16 cellular contexts compared by ENCODE assay signal in genomic region chr5:11890777-11891176, GRCh38. TPM values are rescaled to one million over a fixed set of nuclear protein-coding genes. Genes with fewer than 3 reads are reported as not detected.
"Had no signal": no experiment of that assay in that cellular context is flagged by ENCODE, and none has a peak within 500 bp of the region (broad histone marks: within the 10 kb centered on the region; RNA-seq: fewer than 3 reads in every experiment).

No MANE protein-coding gene starts in this region.

- DNase-seq: colonic mucosa; effector CD4-positive, alpha-beta T cell; heart left ventricle; hippocampal formation; mammary epithelial cell; mucosa of descending colon; naive thymus-derived CD8-positive, alpha-beta T cell; right cardiac atrium; stimulated activated CD4-positive, alpha-beta T cell treated with anti-CD3 and anti-CD28 coated beads, Interleukin-2, amount 100 ng/mL, for 48 hours; stimulated activated naive CD4-positive, alpha-beta T cell treated with Interleukin-2 at 50 U/mL for 16 hours; trophoblast cell had no signal

- H3K4me2 ChIP-seq: smooth muscle cell had no signal

- H3K4me1 ChIP-seq: colonic mucosa, heart left ventricle had no signal

- H3K27ac ChIP-seq: colonic mucosa, heart left ventricle had no signal

- H3K36me3 ChIP-seq: colonic mucosa, heart left ventricle had no signal

- H3K27me3 ChIP-seq: colonic mucosa, heart left ventricle had no signal

- H3K9me3 ChIP-seq: colonic mucosa, heart left ventricle, mucosa of descending colon had no signal

- H3K27ac Mint-ChIP-seq: naive thymus-derived CD8-positive, alpha-beta T cell had no signal

- H3K36me3 Mint-ChIP-seq: naive thymus-derived CD8-positive, alpha-beta T cell had no signal

- ATAC-seq: heart left ventricle; left lobe of liver; mucosa of descending colon; naive thymus-derived CD8-positive, alpha-beta T cell; right cardiac atrium had no signal

- H3K4me1 Mint-ChIP-seq: naive thymus-derived CD8-positive, alpha-beta T cell had no signal

- H3K4me3 Mint-ChIP-seq: naive thymus-derived CD8-positive, alpha-beta T cell had no signal

- H3K4me3 ChIP-seq: colonic mucosa, heart left ventricle, mucosa of descending colon, smooth muscle cell had no signal

RNA-seq across cellular contexts. Expression of gene CTNND2, which starts 13.5 kb away (rescaled TPM):
- total RNA-seq: dermis microvascular lymphatic vessel endothelial cell; fibroblast of lung; glomerular endothelial cell; mammary epithelial cell; naive thymus-derived CD8-positive, alpha-beta T cell had no signal
